Comparison of ENCODE assay signal across 8 cellular contexts in the genomic region with DNA sequence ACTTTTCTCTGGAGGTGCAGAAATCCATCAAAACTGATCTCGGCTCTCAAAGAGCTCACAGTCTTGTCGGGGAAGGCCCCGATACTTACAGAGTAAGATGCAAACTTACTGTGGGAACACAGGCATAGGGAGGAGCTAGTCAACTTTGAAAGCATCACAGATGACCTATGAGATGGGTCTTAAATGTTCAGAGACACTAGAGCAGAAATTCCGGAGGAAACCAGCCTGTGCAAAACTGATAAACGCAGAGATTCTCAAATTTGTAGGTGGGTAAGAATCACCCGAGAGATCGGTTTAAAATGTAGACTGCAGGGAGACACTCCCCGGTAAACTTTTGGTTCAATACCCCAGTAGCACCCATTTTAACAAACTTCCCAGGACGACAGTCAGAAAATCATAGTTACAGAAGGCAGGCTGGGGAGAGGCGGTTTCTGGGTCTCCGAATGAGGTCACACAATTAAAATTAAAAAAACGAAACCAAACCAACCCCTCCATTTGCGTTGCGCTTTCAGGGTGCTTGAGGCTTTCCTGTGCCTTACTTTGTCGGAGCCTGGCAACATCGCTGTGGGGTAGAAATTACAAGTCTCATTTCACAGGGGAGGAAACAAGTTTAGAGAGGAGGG. TPM values are rescaled to one million over a fixed set of nuclear protein-coding genes. Genes with fewer than 3 reads are reported as not detected.
DNase-seq lines count a peak whose midpoint lies in the region; ATAC-seq and TF ChIP-seq lines count a peak whose summit lies in the region.

No MANE protein-coding gene starts in this region.

- peak; percentile 64 for DNase-seq in activated CD4-positive, alpha-beta T cell treated with anti-CD3 and anti-CD28 coated beads for 36 hours
- DNase-seq in activated CD4-positive, alpha-beta T cell treated with anti-CD3 and anti-CD28 coated beads for 1 hour: no peak
- DNase-seq in H9: no peak
- DNase-seq in M059J (ENCODE audit: low read depth): peak; percentile 59
- no peak for DNase-seq in activated T-cell treated with anti-CD3 and anti-CD28 coated beads, Interleukin-2, amount 50 U/mL, for 24 hours
- peak in 1 of 2 donors; percentile 48 for DNase-seq in foreskin keratinocyte
- DNase-seq in trophoblast cell: peak in 1 of 2 donors; percentile 40
- DNase-seq in NCI-H1436 treated with DMSO at 0.1 percent for 48 hours (lab: John Stamatoyannopoulos, UW): no peak

- peak overlapping the region; percentile 86; the same call in 1 of the 2 replicates for H3K14ac ChIP-seq in H9 (ENCODE audit: insufficient read depth, low read length)
- H3K14ac ChIP-seq in trophoblast cell (ENCODE audit: low read length): peak overlapping the region; percentile 72

- POLR2A ChIA-PET in activated CD4-positive, alpha-beta T cell treated with anti-CD3 and anti-CD28 coated beads for 36 hours (lab: Charles Lee): interaction anchor here (0.7 to 2.0 kb wide), 14 partner anchors 12 to 454 kb away, joined by 3 to 17 read pairs (median 5); partner anchors contain the start of genes CLSPN, MAP7D1 and TRAPPC3

- no peaks in the 10 kb centered on the region; the same call in 1 of the 2 replicates for H3K4me1 ChIP-seq in H9 (ENCODE audit: insufficient read depth, low read length)
- H3K4me1 ChIP-seq in foreskin keratinocyte: no peaks in the 10 kb centered on the region
- peaks cover 2 to 9% of the 10 kb centered on the region in 2 experiments for H3K4me1 ChIP-seq in trophoblast cell (ENCODE audit: control insufficient read depth in 1 of 2, insufficient read depth in 2 of 2, low read length in 2 of 2)

- peak overlapping the region; percentile 96 for H3K9ac ChIP-seq in H9 (ENCODE audit: extremely low read depth, insufficient read length, low read length)
- peak overlapping the region; percentile 70 for H3K9ac ChIP-seq in trophoblast cell (ENCODE audit: low read length)

- H2BK5ac ChIP-seq in H9 (ENCODE audit: insufficient read length, low read length): no peak overlapping the region
- H2BK5ac ChIP-seq in trophoblast cell (ENCODE audit: low read depth, low read length, poor library complexity): peak overlapping the region; percentile 58

- H4K5ac ChIP-seq in H9 (ENCODE audit: insufficient read length, low read depth, low read length): peak overlapping the region; percentile 18

- H4K91ac ChIP-seq in H9 (ENCODE audit: insufficient read length, low read depth, low read length) (no peak overlapping the region), trophoblast cell (ENCODE audit: low read depth, low read length) (peak overlapping the region; percentile 72)

- peaks cover 28% of the 10 kb centered on the region for H3K4me1 Mint-ChIP-seq in activated CD4-positive, alpha-beta T cell treated with anti-CD3 and anti-CD28 coated beads for 36 hours
- H3K4me1 Mint-ChIP-seq in H9: peaks cover 19 to 24% of the 10 kb centered on the region in 2 experiments
- peaks cover 34% of the 10 kb centered on the region for H3K4me1 Mint-ChIP-seq in activated T-cell treated with anti-CD3 and anti-CD28 coated beads, Interleukin-2, amount 50 U/mL, for 24 hours (ENCODE audit: low read depth)

- no peak overlapping the region for H2BK12ac ChIP-seq in H9 (ENCODE audit: insufficient read length, low read depth, low read length)
- H2BK12ac ChIP-seq in trophoblast cell (ENCODE audit: low read length): no peak overlapping the region

- peak overlapping the region; percentile 86 for H3K27ac ChIP-seq in H9 (ENCODE audit: insufficient read length, low read depth, low read length)
- H3K27ac ChIP-seq in foreskin keratinocyte: peak overlapping the region; percentile 95
- peak overlapping the region; percentile 75 for H3K27ac ChIP-seq in trophoblast cell (ENCODE audit: low read depth, low read length)

- no peaks in the 10 kb centered on the region for H3K27me3 Mint-ChIP-seq in activated CD4-positive, alpha-beta T cell treated with anti-CD3 and anti-CD28 coated beads for 36 hours
- no peaks in the 10 kb centered on the region for H3K27me3 Mint-ChIP-seq in H9 (ENCODE audit: low read depth)
- H3K27me3 Mint-ChIP-seq in activated T-cell treated with anti-CD3 and anti-CD28 coated beads, Interleukin-2, amount 50 U/mL, for 24 hours: no peaks in the 10 kb centered on the region

- CTCF ChIA-PET in activated CD4-positive, alpha-beta T cell treated with anti-CD3 and anti-CD28 coated beads for 36 hours (lab: Charles Lee): interaction anchor here (0.6 to 3.1 kb wide), 17 partner anchors 12 to 617 kb away, joined by 3 to 32 read pairs (median 4); partner anchors contain the start of gene TRAPPC3

- intact Hi-C loops in activated CD4-positive, alpha-beta T cell treated with anti-CD3 and anti-CD28 coated beads for 36 hours (cut with DNase I, micrococcal nuclease): loop anchor here in 1 of 2 experiments (5.0 to 10.0 kb wide), 2 partner anchors 581 to 1251 kb away; partner anchors contain the start of genes PSMB2 and ZC3H12A

- H3K4ac ChIP-seq in H9 (ENCODE audit: low read depth, low read length) (no peak overlapping the region), trophoblast cell (ENCODE audit: low read depth, low read length) (peak overlapping the region; percentile 43)

- peak; percentile 50 for ATAC-seq in activated CD4-positive, alpha-beta T cell treated with anti-CD3 and anti-CD28 coated beads for 36 hours
- peak; percentile 0 for ATAC-seq in foreskin keratinocyte

- H3K23me2 ChIP-seq in H9 (ENCODE audit: insufficient read length, low read depth, low read length, poor library complexity, severe bottlenecking): peaks cover 14% of the 10 kb centered on the region

- peak overlapping the region; percentile 46 for H3T11ph ChIP-seq in H9 (ENCODE audit: low read length)

- peak overlapping the region; percentile 89 for H3K18ac ChIP-seq in H9 (ENCODE audit: insufficient read length, low read depth, low read length)
- H3K18ac ChIP-seq in trophoblast cell (ENCODE audit: low read length): no peak overlapping the region

- TF ChIP-seq CTCF in H9 (conservative IDR thresholded peaks at IDR 0.05) (no peak), foreskin keratinocyte (conservative IDR thresholded peaks at IDR 0.05) (no peak)

- no peak overlapping the region for H3K23ac ChIP-seq in H9 (ENCODE audit: insufficient read length, low read depth, low read length)
- no peak overlapping the region for H3K23ac ChIP-seq in trophoblast cell (ENCODE audit: low read length)

- no peak overlapping the region for H2BK120ac ChIP-seq in H9 (ENCODE audit: low read depth, low read length, poor library complexity, severe bottlenecking)
- peak overlapping the region; percentile 56 for H2BK120ac ChIP-seq in trophoblast cell (ENCODE audit: insufficient read depth, low read length, poor library complexity)

- no peaks in the 10 kb centered on the region for H4K20me1 ChIP-seq in H9 (ENCODE audit: control insufficient read depth, insufficient read depth, insufficient read length)

- no CpG with 5 or more reads among the region's 16 CpGs for WGBS in H9 (ENCODE audit: extremely low coverage, insufficient read length, low lambda C conversion rate)
- WGBS in trophoblast cell (ENCODE audit: extremely low coverage, insufficient coverage, insufficient read length): no CpG with 5 or more reads among the region's 16 CpGs

- H3K9me3 ChIP-seq in H9 (ENCODE audit: control insufficient read depth, low read depth, low read length) (no peaks in the 10 kb centered on the region), trophoblast cell (ENCODE audit: insufficient read depth, low read depth, low read length) (no peaks in the 10 kb centered on the region)

- H4K8ac ChIP-seq in H9 (replicated peaks; ENCODE audit: insufficient read length, low read depth, low read length) (no peak overlapping the region), trophoblast cell (ENCODE audit: low read depth, low read length) (peak overlapping the region; percentile 91)

- H3K56ac ChIP-seq in H9 (ENCODE audit: insufficient read length, low read depth, low read length): peak overlapping the region; percentile 19

- peak overlapping the region; percentile 84 for H3K4me2 ChIP-seq in H9 (ENCODE audit: insufficient read depth, insufficient read length, low read length)
- H3K4me2 ChIP-seq in trophoblast cell (ENCODE audit: low read length): peak overlapping the region; percentile 78

- H3K27me3 ChIP-seq in H9 (ENCODE audit: insufficient read depth, low read length) (no peaks in the 10 kb centered on the region), foreskin keratinocyte (no peaks in the 10 kb centered on the region), trophoblast cell (ENCODE audit: insufficient read depth, low read length) (no peaks in the 10 kb centered on the region)

- H3K9me3 Mint-ChIP-seq in activated CD4-positive, alpha-beta T cell treated with anti-CD3 and anti-CD28 coated beads for 36 hours (ENCODE audit: low read depth): no peaks in the 10 kb centered on the region
- H3K9me3 Mint-ChIP-seq in H9: no peaks in the 10 kb centered on the region; a peak in 1 of 5 replicates
- H3K9me3 Mint-ChIP-seq in activated T-cell treated with anti-CD3 and anti-CD28 coated beads, Interleukin-2, amount 50 U/mL, for 24 hours: no peaks in the 10 kb centered on the region

- H3K36me3 Mint-ChIP-seq in activated CD4-positive, alpha-beta T cell treated with anti-CD3 and anti-CD28 coated beads for 36 hours (ENCODE audit: low read depth): peaks cover 26% of the 10 kb centered on the region
- peaks cover 11 to 28% (median 26%) of the 10 kb centered on the region in 3 experiments; a peak in 6 of 7 replicates for H3K36me3 Mint-ChIP-seq in H9 (ENCODE audit: insufficient read depth in 1 of 3, low read depth in 3 of 3)
- peaks cover 49% of the 10 kb centered on the region for H3K36me3 Mint-ChIP-seq in activated T-cell treated with anti-CD3 and anti-CD28 coated beads, Interleukin-2, amount 50 U/mL, for 24 hours (ENCODE audit: low read depth)

- H2AFZ ChIP-seq in H9 (ENCODE audit: low read length) (peak overlapping the region; percentile 61), trophoblast cell (ENCODE audit: insufficient read depth, low read length, poor library complexity) (peak overlapping the region; percentile 84)

- H3K79me1 ChIP-seq in H9 (ENCODE audit: insufficient read depth, low read depth, low read length, poor library complexity, severe bottlenecking): no peaks in the 10 kb centered on the region
- peaks cover 13% of the 10 kb centered on the region for H3K79me1 ChIP-seq in trophoblast cell (ENCODE audit: low read length)

- peaks cover 29% of the 10 kb centered on the region; the same call in 1 of the 2 replicates for H3K79me2 ChIP-seq in H9 (ENCODE audit: insufficient read depth, low read length)
- H3K79me2 ChIP-seq in trophoblast cell (ENCODE audit: control insufficient read depth, insufficient read depth, low read length, poor library complexity): peaks cover 29% of the 10 kb centered on the region

- H3K4me3 ChIP-seq in trophoblast cell (ENCODE audit: low read depth, low read length): peak overlapping the region; percentile 66

- H2AK5ac ChIP-seq in H9 (ENCODE audit: insufficient read length, low read length) (no peak overlapping the region), trophoblast cell (ENCODE audit: low read length) (no peak overlapping the region)

- H2BK15ac ChIP-seq in H9 (ENCODE audit: low read depth, low read length): no peak overlapping the region

- peak overlapping the region; percentile 100 for H3K27ac Mint-ChIP-seq in activated CD4-positive, alpha-beta T cell treated with anti-CD3 and anti-CD28 coated beads for 36 hours
- peak overlapping the region; percentile 99 to 100 (median 99) for H3K27ac Mint-ChIP-seq in H9
- H3K27ac Mint-ChIP-seq in activated T-cell treated with anti-CD3 and anti-CD28 coated beads, Interleukin-2, amount 50 U/mL, for 24 hours: peak overlapping the region; percentile 99

- H3K36me3 ChIP-seq in trophoblast cell (ENCODE audit: control insufficient read depth in 1 of 2, insufficient read depth in 2 of 2, low read length in 2 of 2): peaks cover 8 to 11% of the 10 kb centered on the region in 2 experiments

- H2BK20ac ChIP-seq in H9 (ENCODE audit: low read depth, low read length, poor library complexity, severe bottlenecking): no peak overlapping the region

- H3K4me3 Mint-ChIP-seq in activated CD4-positive, alpha-beta T cell treated with anti-CD3 and anti-CD28 coated beads for 36 hours: peak overlapping the region; percentile 96
- peak overlapping the region; percentile 92 to 94 for H3K4me3 Mint-ChIP-seq in H9
- H3K4me3 Mint-ChIP-seq in activated T-cell treated with anti-CD3 and anti-CD28 coated beads, Interleukin-2, amount 50 U/mL, for 24 hours: peak overlapping the region; percentile 97

- H4K12ac ChIP-seq in trophoblast cell (ENCODE audit: low read depth, low read length): no peak overlapping the region

RNA-seq across cellular contexts. Expression of gene THRAP3, which starts 0.8 kb away (rescaled TPM):
- total RNA-seq in activated CD4-positive, alpha-beta T cell treated with anti-CD3 and anti-CD28 coated beads for 36 hours: 100 to 1,000 TPM; 149 to 182 TPM
- 184 and 186 TPM in 2 replicates for total RNA-seq in H9 (2021)
- total RNA-seq in M059J (2014; rRNA removed; shearing (Covaris generic)): 67.3 and 67.4 TPM in 2 replicates
- 108 and 119 TPM in 2 replicates for total RNA-seq in foreskin keratinocyte
- polyA plus RNA-seq in foreskin keratinocyte: 27.9 and 32.6 TPM in 2 replicates
- polyA plus RNA-seq in trophoblast cell (2013): 95.1 and 102 TPM in 2 replicates

Comparison
In these comparisons a context has a peak if more than half of its experiments do, and no peak if none do; other contexts are left out.
1. DNase-seq: peak in activated CD4-positive, alpha-beta T cell treated with anti-CD3 and anti-CD28 coated beads for 36 hours (single experiment) and M059J (single experiment); none in activated CD4-positive, alpha-beta T cell treated with anti-CD3 and anti-CD28 coated beads for 1 hour (single experiment), H9 (single experiment), activated T-cell treated with anti-CD3 and anti-CD28 coated beads, Interleukin-2, amount 50 U/mL, for 24 hours (single experiment) and NCI-H1436 treated with DMSO at 0.1 percent for 48 hours (single experiment).
2. Peak in every context shown above with its lines, with median percentiles within 50 percentile points of each other: H3K27ac Mint-ChIP-seq, H3K4me3 Mint-ChIP-seq and H3K27ac ChIP-seq.